2 cellular contexts compared by ENCODE assay signal in genomic region chr15:73996939-73997338, GRCh38.
TF ChIP-seq lines count a peak whose summit lies in the region.

No MANE protein-coding gene starts in this region.

TF ChIP-seq in SK-N-SH, 30 proteins besides CTCF, POLR2A, EP300 and RAD21 (continued from another document):
- TF ChIP-seq ZBTB33 (IDR thresholded peaks at IDR 0.05; ENCODE audit: borderline replicate concordance, low read depth) (no peak), TCF12 (IDR thresholded peaks at IDR 0.05) (no peak), NFIC (IDR thresholded peaks at IDR 0.05; ENCODE audit: borderline replicate concordance) (no peak), GATA2 (CRISPR knock-in tag; IDR thresholded peaks at IDR 0.05) (no peak), ELF1 (IDR thresholded peaks at IDR 0.05) (no peak), USF2 (IDR thresholded peaks at IDR 0.05; ENCODE audit: borderline replicate concordance, low read depth, low read length) (no peak), MEF2A (IDR thresholded peaks at IDR 0.05; ENCODE audit: borderline replicate concordance, low read depth) (no peak), SIN3A (IDR thresholded peaks at IDR 0.05; ENCODE audit: borderline replicate concordance, low read depth, low read length) (no peak), TAF1 (IDR thresholded peaks at IDR 0.05; ENCODE audit: borderline replicate concordance, low read depth, low read length) (no peak), REST (IDR thresholded peaks at IDR 0.05; ENCODE audit: low read depth, low read length) (no peak), USF1 (IDR thresholded peaks at IDR 0.05; ENCODE audit: borderline replicate concordance, low read depth) (no peak)

TF ChIP-seq in SK-N-SH treated with all-trans-retinoic acid at 6 μM for 48 hours, 23 proteins besides CTCF, POLR2A, EP300 and RAD21 (continued from another document):
- no peak for TF ChIP-seq CREB5 (CRISPR knock-in tag; IDR thresholded peaks at IDR 0.05; ENCODE audit: low read depth)
- TF ChIP-seq GLIS3 (CRISPR knock-in tag; IDR thresholded peaks at IDR 0.05): no peak
- no peak for TF ChIP-seq ZNF565 (CRISPR knock-in tag; conservative IDR thresholded peaks at IDR 0.05; ENCODE audit: low read depth)
- TF ChIP-seq POU6F1 (CRISPR knock-in tag; IDR thresholded peaks at IDR 0.05; ENCODE audit: borderline replicate concordance, low read depth): no peak
- no peak for TF ChIP-seq BACH2 (CRISPR knock-in tag; IDR thresholded peaks at IDR 0.05; ENCODE audit: borderline replicate concordance)
- no peak for TF ChIP-seq ESRRG (CRISPR knock-in tag; IDR thresholded peaks at IDR 0.05)
